In genomic region chr6:118665011-118665410, GRCh38 we compare ENCODE assay signal across 1 cellular context.
TF ChIP-seq lines count a peak whose summit lies in the region.

No MANE protein-coding gene starts in this region.

TF ChIP-seq in WTC11, 78 proteins besides CTCF, POLR2A, EP300 and RAD21 (continued from another document):
- TF ChIP-seq ZNF425 (CRISPR knock-in tag; conservative IDR thresholded peaks at IDR 0.05) (no peak), ZNF138 (CRISPR knock-in tag; conservative IDR thresholded peaks at IDR 0.05) (no peak)
